22 cellular contexts compared by ENCODE assay signal in the genomic region with DNA sequence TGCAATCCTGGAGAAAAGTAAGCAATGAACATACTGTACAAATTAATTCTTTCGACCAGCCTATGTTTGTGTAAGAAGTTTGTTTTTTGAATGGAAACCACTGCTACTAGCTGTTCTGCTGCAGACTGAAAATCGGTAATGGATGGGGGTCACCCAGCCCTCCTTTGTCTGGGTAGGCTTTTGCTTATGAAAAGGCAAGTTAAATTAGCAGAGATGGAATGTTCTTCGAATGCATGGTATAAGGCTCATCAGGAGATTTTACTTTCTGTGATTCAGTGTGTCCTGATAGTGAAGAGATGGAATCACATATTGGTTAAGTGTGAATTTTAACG. TPM values are rescaled to one million over a fixed set of nuclear protein-coding genes. Genes with fewer than 3 reads are reported as not detected.
DNase-seq lines count a peak whose midpoint lies in the region; ATAC-seq, FAIRE-seq and TF ChIP-seq lines count a peak whose summit lies in the region.
"Had no signal": no experiment of that assay in that cellular context is flagged by ENCODE, and none has a peak within 500 bp of the region (broad histone marks: within the 10 kb centered on the region; RNA-seq: fewer than 3 reads in every experiment).

No MANE protein-coding gene starts in this region.

- H3K36me3 Mint-ChIP-seq in activated CD4-positive, alpha-beta memory T cell treated with anti-CD3 and anti-CD28 coated beads, Interleukin-2, amount 10 ng/mL, durations not matched to agents 7 days and 5 days (ENCODE audit: low read depth) = no peaks in the 10 kb centered on the region
- H3K36me3 Mint-ChIP-seq: activated naive CD8-positive, alpha-beta T cell had no signal

- H3K27ac ChIP-seq in A673 (ENCODE audit: low read depth, low read length, poor library complexity, severe bottlenecking) (no peak overlapping the region), HUES48 (ENCODE audit: low read depth, low read length) (peak overlapping the region; percentile 80), mesodermal cell (ENCODE audit: low read depth, low read length, severe bottlenecking) (peak overlapping the region; percentile 84)
- H3K27ac ChIP-seq: colonic mucosa, Peyer's patch, prostate gland, thoracic aorta had no signal

- intact Hi-C loops in A673 (cut with micrococcal nuclease; ENCODE audit: unreplicated experiment) = no loop called here

- no TSS peak for BruUV-seq in A673 (replicated peaks; lab: Mats Ljungman, UMichigan)

- FAIRE-seq in bronchial epithelial cell (lab: Jason Lieb, UNC) = no peak

- no peak overlapping the region for H3K4me3 Mint-ChIP-seq in activated CD4-positive, alpha-beta memory T cell treated with anti-CD3 and anti-CD28 coated beads, Interleukin-2, amount 10 ng/mL, durations not matched to agents 7 days and 5 days
- H3K4me3 Mint-ChIP-seq: activated CD4-positive, alpha-beta T cell treated with anti-CD3 and anti-CD28 coated beads for 36 hours; activated naive CD8-positive, alpha-beta T cell had no signal

- peak overlapping the region; percentile 43; the same call in 1 of the 2 replicates for H3K9ac ChIP-seq in HUES48 (ENCODE audit: low read depth, low read length)

- H3K4me1 Mint-ChIP-seq in activated CD4-positive, alpha-beta memory T cell treated with anti-CD3 and anti-CD28 coated beads, Interleukin-2, amount 10 ng/mL, durations not matched to agents 7 days and 5 days = peaks cover 7% of the 10 kb centered on the region

- H3K27me3 ChIP-seq in A673 (replicated peaks; ENCODE audit: insufficient read depth, low read depth, low read length, poor library complexity) = no peaks in the 10 kb centered on the region
- H3K27me3 ChIP-seq in HUES48 (ENCODE audit: control insufficient read depth, insufficient read depth, low read length) = no peaks in the 10 kb centered on the region
- peaks cover 4% of the 10 kb centered on the region for H3K27me3 ChIP-seq in bronchial epithelial cell (ENCODE audit: control insufficient read depth, insufficient read depth, low read length)
- H3K27me3 ChIP-seq: colonic mucosa, Peyer's patch had no signal

- ATAC-seq in HG03095 (IDR thresholded peaks at IDR 0.05; ENCODE audit: unreplicated experiment) = no peak
- no peak for ATAC-seq in GM18520 (IDR thresholded peaks at IDR 0.05; ENCODE audit: unreplicated experiment)
- ATAC-seq: activated CD4-positive, alpha-beta T cell treated with anti-CD3 and anti-CD28 coated beads for 36 hours; esophagus mucosa had no signal

- DNase-seq in A673 (ENCODE audit: low spot score) (no peak), bronchial epithelial cell (ENCODE audit: low read depth) (no peak), GF-D8 (lab: John Stamatoyannopoulos, UW) (no peak)
- no peak for DNase-seq in activated CD4-positive, alpha-beta memory T cell treated with anti-CD3 and anti-CD28 coated beads, Interleukin-2, amount 10 ng/mL, durations not matched to agents 7 days and 5 days
- DNase-seq: activated CD4-positive, alpha-beta T cell treated with anti-CD3 and anti-CD28 coated beads for 36 hours; activated T-cell treated with anti-CD3 and anti-CD28 coated beads for 4 hours; AML-193; colonic mucosa; DMS 273 treated with DMSO at 0.1 percent for 48 hours; midbrain; NCI-H1092 treated with DMSO at 0.1 percent for 48 hours; NCI-H524; Peyer's patch; T-helper 1 cell had no signal

- H3K4me3 ChIP-seq in A673 (ENCODE audit: low read depth, low read length, poor library complexity, severe bottlenecking) (peak overlapping the region; percentile 20), HUES48 (ENCODE audit: low read depth, low read length) (peak overlapping the region; percentile 42; the same call in 1 of the 2 replicates), bronchial epithelial cell (ENCODE audit: low read depth, low read length) (peak overlapping the region; percentile 16), mesodermal cell (ENCODE audit: extremely low read depth, insufficient read depth, low read length, poor library complexity, severe bottlenecking) (no peak overlapping the region)
- H3K4me3 ChIP-seq: colonic mucosa, Peyer's patch, prostate gland had no signal

- TF ChIP-seq CTCF in A673 (conservative IDR thresholded peaks at IDR 0.05; ENCODE audit: low read depth, low read length) (no peak), bronchial epithelial cell (IDR thresholded peaks at IDR 0.05; ENCODE audit: insufficient read depth, low read length, severe bottlenecking) (no peak)

- no peaks in the 10 kb centered on the region for H3K36me3 ChIP-seq in A673 (ENCODE audit: insufficient read depth, low read length, poor library complexity, severe bottlenecking)
- H3K36me3 ChIP-seq in HUES48 (ENCODE audit: control insufficient read depth, insufficient read depth, low read length) = no peaks in the 10 kb centered on the region
- no peaks in the 10 kb centered on the region for H3K36me3 ChIP-seq in bronchial epithelial cell (ENCODE audit: control insufficient read depth, insufficient read depth, low read length)
- no peaks in the 10 kb centered on the region for H3K36me3 ChIP-seq in mesodermal cell (ENCODE audit: control insufficient read depth, insufficient read depth, low read length)
- H3K36me3 ChIP-seq: colonic mucosa, Peyer's patch, prostate gland, thoracic aorta had no signal

- H3K4me1 ChIP-seq in A673 (ENCODE audit: insufficient read depth, low read length, poor library complexity, severe bottlenecking) (no peaks in the 10 kb centered on the region), HUES48 (ENCODE audit: control insufficient read depth, insufficient read depth, low read length) (peaks cover 48% of the 10 kb centered on the region), mesodermal cell (ENCODE audit: control insufficient read depth, insufficient read depth, low read length, poor library complexity, severe bottlenecking) (peaks cover 36% of the 10 kb centered on the region)
- H3K4me1 ChIP-seq: colonic mucosa, Peyer's patch, prostate gland had no signal

- CTCF ChIA-PET in A673 (lab: Charles Lee) = no interaction called here
- CTCF ChIA-PET in activated CD4-positive, alpha-beta memory T cell treated with anti-CD3 and anti-CD28 coated beads, Interleukin-2, amount 10 ng/mL, durations not matched to agents 7 days and 5 days (lab: Charles Lee) = interaction anchor here (0.7 kb wide), 1 partner anchor 25 kb away, joined by 4 read pairs; no protein-coding TSS in a partner anchor

- peaks cover 26% of the 10 kb centered on the region for H3K27me3 Mint-ChIP-seq in activated CD4-positive, alpha-beta memory T cell treated with anti-CD3 and anti-CD28 coated beads, Interleukin-2, amount 10 ng/mL, durations not matched to agents 7 days and 5 days

- POLR2A ChIA-PET in A673 (lab: Charles Lee; ENCODE audit: low non-redundant PET) = no interaction called here
- POLR2A ChIA-PET in activated CD4-positive, alpha-beta memory T cell treated with anti-CD3 and anti-CD28 coated beads, Interleukin-2, amount 10 ng/mL, durations not matched to agents 7 days and 5 days (lab: Charles Lee) = interaction anchor here (1.5 kb wide), 1 partner anchor 46 kb away, joined by 3 read pairs; no protein-coding TSS in a partner anchor

- H3K27ac Mint-ChIP-seq in activated CD4-positive, alpha-beta memory T cell treated with anti-CD3 and anti-CD28 coated beads, Interleukin-2, amount 10 ng/mL, durations not matched to agents 7 days and 5 days = no peak overlapping the region
- H3K27ac Mint-ChIP-seq: activated CD4-positive, alpha-beta T cell treated with anti-CD3 and anti-CD28 coated beads for 36 hours; activated naive CD8-positive, alpha-beta T cell had no signal

- H3K9me3 Mint-ChIP-seq in activated CD4-positive, alpha-beta memory T cell treated with anti-CD3 and anti-CD28 coated beads, Interleukin-2, amount 10 ng/mL, durations not matched to agents 7 days and 5 days = no peaks in the 10 kb centered on the region

- H3K9me3 ChIP-seq in A673 (ENCODE audit: low read depth, low read length, poor library complexity, severe bottlenecking) (no peaks in the 10 kb centered on the region), HUES48 (ENCODE audit: control insufficient read depth, insufficient read depth, low read length) (no peaks in the 10 kb centered on the region), mesodermal cell (ENCODE audit: control insufficient read depth, low read length) (no peaks in the 10 kb centered on the region)
- H3K9me3 ChIP-seq: colonic mucosa, Peyer's patch, prostate gland, thoracic aorta had no signal

- 11 to 27% methylated on average over 1 to 3 of the region's 4 CpGs for WGBS in mesodermal cell (ENCODE audit: insufficient coverage in 2 of 2), 2 experiments

RNA-seq across cellular contexts. Expression of a gene that starts 53.8 kb away (rescaled TPM):
- total RNA-seq in A673 (2021) (565 and 629 TPM in 2 replicates), bronchial epithelial cell (816 and 1,045 TPM in 2 replicates)
- polyA plus RNA-seq in mesodermal cell (2013, experiment 1 of 2) = 717 TPM
- polyA plus RNA-seq in mesodermal cell (2013, experiment 2 of 2) = 772 TPM
- 100 to 1,000 TPM; 473 to 489 TPM for total RNA-seq in activated CD4-positive, alpha-beta memory T cell treated with anti-CD3 and anti-CD28 coated beads, Interleukin-2, amount 10 ng/mL, durations not matched to agents 7 days and 5 days

RNA-seq across cellular contexts. Expression of a gene that starts 54.2 kb away (rescaled TPM):
- total RNA-seq in A673 (2021) (134 and 151 TPM in 2 replicates), bronchial epithelial cell (72.5 and 103 TPM in 2 replicates)
- 86.5 TPM for polyA plus RNA-seq in mesodermal cell (2013, experiment 1 of 2)
- 74.4 TPM for polyA plus RNA-seq in mesodermal cell (2013, experiment 2 of 2)
- 10 to 100 TPM; 62.2 to 65.4 TPM for total RNA-seq in activated CD4-positive, alpha-beta memory T cell treated with anti-CD3 and anti-CD28 coated beads, Interleukin-2, amount 10 ng/mL, durations not matched to agents 7 days and 5 days
